9 cellular contexts compared by ENCODE assay signal in the genomic region with DNA sequence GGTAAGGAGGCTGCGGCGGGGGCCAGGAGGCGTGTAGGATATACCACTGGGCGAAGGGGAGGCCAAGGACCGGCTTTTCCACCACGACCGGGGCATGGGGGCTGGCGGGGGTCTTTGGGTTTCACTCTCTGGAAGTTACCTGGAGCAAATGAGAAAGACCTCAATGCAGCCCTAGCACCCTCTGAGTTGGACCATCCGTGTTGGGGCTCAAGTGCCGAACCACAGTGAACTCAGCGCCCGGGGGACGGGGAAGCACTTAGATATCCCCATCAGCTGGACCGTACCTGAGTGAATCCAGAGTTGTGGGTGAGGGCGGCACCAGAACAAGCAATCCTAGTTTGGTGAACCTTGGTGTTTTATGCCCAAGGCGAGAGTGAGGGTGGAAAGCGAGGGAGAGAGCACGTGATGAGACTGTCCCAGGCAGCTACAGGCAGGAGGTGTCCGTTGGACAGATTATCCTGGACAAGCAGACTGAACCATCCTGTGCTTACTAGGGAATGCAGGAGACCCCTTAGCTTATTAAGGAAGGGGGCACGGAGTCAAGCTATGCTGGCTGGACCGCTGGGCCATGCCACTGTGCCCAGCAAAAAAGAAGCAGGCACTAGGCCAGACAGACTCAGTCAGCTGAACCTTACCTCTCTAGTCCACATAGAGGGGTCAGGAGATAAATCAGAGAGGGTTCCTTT. TPM values are rescaled to one million over a fixed set of nuclear protein-coding genes. Genes with fewer than 3 reads are reported as not detected.
DNase-seq lines count a peak whose midpoint lies in the region; TF ChIP-seq lines count a peak whose summit lies in the region.
"Had no signal": no experiment of that assay in that cellular context is flagged by ENCODE, and none has a peak within 500 bp of the region (broad histone marks: within the 10 kb centered on the region; RNA-seq: fewer than 3 reads in every experiment).

No MANE protein-coding gene starts in this region.

- no peaks in the 10 kb centered on the region for H3K27me3 Mint-ChIP-seq in activated CD4-positive, alpha-beta T cell treated with anti-CD3 and anti-CD28 coated beads, Interleukin-2, amount 10 ng/mL, durations not matched to agents 7 days and 5 days

- in situ Hi-C loops in astrocyte of the spinal cord (cut with HindIII; ENCODE audit: low sequenced_read_pairs): no loop called here

- TF ChIP-seq RAD21 in liver (IDR thresholded peaks at IDR 0.05): no peak

- peak overlapping the region; percentile 55 to 91 for H3K9ac ChIP-seq in liver (ENCODE audit: low read depth in 1 of 2, low read length in 2 of 2)

- peak overlapping the region; percentile 94 for H3K27ac Mint-ChIP-seq in activated CD4-positive, alpha-beta T cell treated with anti-CD3 and anti-CD28 coated beads, Interleukin-2, amount 10 ng/mL, durations not matched to agents 7 days and 5 days

- 9% methylated on average over 21 of the region's 21 CpGs for WGBS in liver
- 8% methylated on average over 21 of the region's 21 CpGs for WGBS in thymus

- peaks cover 35% of the 10 kb centered on the region for H3K4me1 Mint-ChIP-seq in activated CD4-positive, alpha-beta T cell treated with anti-CD3 and anti-CD28 coated beads, Interleukin-2, amount 10 ng/mL, durations not matched to agents 7 days and 5 days

- CTCF ChIA-PET in activated CD4-positive, alpha-beta T cell treated with anti-CD3 and anti-CD28 coated beads, Interleukin-2, amount 10 ng/mL, durations not matched to agents 7 days and 5 days (lab: Charles Lee): interaction anchor here (0.6 to 2.0 kb wide), 5 partner anchors 11 to 23 kb away, joined by 3 to 8 read pairs (median 4); no protein-coding TSS in a partner anchor

- H3K27ac ChIP-seq in liver (ENCODE audit: low read depth in 1 of 2, low read length in 2 of 2): peak overlapping the region; percentile 78 to 79
- H3K27ac ChIP-seq in thymus (ENCODE audit: low read depth): peak overlapping the region; percentile 32

- H3K9me3 ChIP-seq in liver (ENCODE audit: control insufficient read depth in 4 of 4, low read length in 3 of 4) (no peaks in the 10 kb centered on the region), thymus (ENCODE audit: control insufficient read depth) (no peaks in the 10 kb centered on the region)

- peaks cover 26% of the 10 kb centered on the region for H3K36me3 Mint-ChIP-seq in activated CD4-positive, alpha-beta T cell treated with anti-CD3 and anti-CD28 coated beads, Interleukin-2, amount 10 ng/mL, durations not matched to agents 7 days and 5 days (ENCODE audit: low read depth)

- POLR2A ChIA-PET in activated CD4-positive, alpha-beta T cell treated with anti-CD3 and anti-CD28 coated beads, Interleukin-2, amount 10 ng/mL, durations not matched to agents 7 days and 5 days (lab: Charles Lee): interaction anchor here (0.5 to 0.8 kb wide), 4 partner anchors 56 to 1125 kb away, joined by 3 to 5 read pairs (median 4); a partner anchor contains a TSS

- peak overlapping the region; percentile 99 for H3K4me3 Mint-ChIP-seq in activated CD4-positive, alpha-beta T cell treated with anti-CD3 and anti-CD28 coated beads, Interleukin-2, amount 10 ng/mL, durations not matched to agents 7 days and 5 days

- no peaks in the 10 kb centered on the region for H3K9me3 Mint-ChIP-seq in activated CD4-positive, alpha-beta T cell treated with anti-CD3 and anti-CD28 coated beads, Interleukin-2, amount 10 ng/mL, durations not matched to agents 7 days and 5 days

- peaks cover 0 to 12% (median 6%) of the 10 kb centered on the region in 4 donors for H3K36me3 ChIP-seq in liver (ENCODE audit: control insufficient read depth in 4 of 4, insufficient read depth in 3 of 4, low read depth in 1 of 4, low read length in 3 of 4)
- peaks cover 19% of the 10 kb centered on the region for H3K36me3 ChIP-seq in thymus (ENCODE audit: control insufficient read depth, insufficient read depth)

- H3K4me3 ChIP-seq in astrocyte of the spinal cord (ENCODE audit: low read depth, low read length) (peak overlapping the region; percentile 96), liver (ENCODE audit: low read depth in 1 of 3, low read length in 3 of 3) (peak overlapping the region; percentile 64 to 98 (median 93)), thymus (ENCODE audit: low read length) (peak overlapping the region; percentile 74)

- H3K27me3 ChIP-seq in liver (ENCODE audit: control insufficient read depth in 4 of 4, insufficient read depth in 4 of 4, low read length in 3 of 4) (no peaks in the 10 kb centered on the region), thymus (ENCODE audit: control insufficient read depth, insufficient read depth) (no peaks in the 10 kb centered on the region)

- no peak for DNase-seq in activated CD4-positive, alpha-beta T cell treated with anti-CD3 and anti-CD28 coated beads, Interleukin-2, amount 10 ng/mL, durations not matched to agents 7 days and 5 days
- no peak for DNase-seq in activated CD4-positive, alpha-beta T cell treated with anti-CD3 and anti-CD28 coated beads for 48 hours
- DNase-seq in astrocyte of the spinal cord (ENCODE audit: low read depth, low spot score) (no peak), mucosa of gallbladder (ENCODE audit: low spot score) (no peak)
- DNase-seq in activated CD4-positive, CD25-positive, alpha-beta regulatory T cell (lab: John Stamatoyannopoulos, UW): no peak
- DNase-seq in activated effector memory CD4-positive, alpha-beta T cell treated with Interleukin-2 at 50 U/mL for 16 hours: no peak

- no peak for TF ChIP-seq CTCF in astrocyte of the spinal cord (IDR thresholded peaks at IDR 0.05; ENCODE audit: low read depth, low read length)
- TF ChIP-seq CTCF in liver (IDR thresholded peaks at IDR 0.05; ENCODE audit: low read depth, low read length, missing input control): no peak

- H3K4me1 ChIP-seq in liver (ENCODE audit: control insufficient read depth in 4 of 4, insufficient read depth in 4 of 4, low read length in 3 of 4) (peaks cover 6 to 32% (median 26%) of the 10 kb centered on the region in 4 donors), thymus (ENCODE audit: control insufficient read depth, insufficient read depth, low read length) (peaks cover 17% of the 10 kb centered on the region)

TF ChIP-seq in liver, 16 proteins besides CTCF, POLR2A, EP300 and RAD21:
- TF ChIP-seq HNF4G (IDR thresholded peaks at IDR 0.05): no peak
- TF ChIP-seq YY1 (IDR thresholded peaks at IDR 0.05): peak; percentile 57

RNA-seq across cellular contexts. Expression of a gene that starts 0.5 kb away (rescaled TPM):
- 10 to 100 TPM; 67.2 to 68.3 TPM for total RNA-seq in activated CD4-positive, alpha-beta T cell treated with anti-CD3 and anti-CD28 coated beads, Interleukin-2, amount 10 ng/mL, durations not matched to agents 7 days and 5 days
- total RNA-seq in liver (10 to 100 TPM; 23.4 to 31.0 TPM), mucosa of gallbladder (64.8 TPM)
- polyA plus RNA-seq in liver (10 to 100 TPM; 22.8 to 44.1 TPM), thymus (50.0 TPM)

RNA-seq across cellular contexts. Expression of a gene that starts 3.3 kb away (rescaled TPM):
- total RNA-seq in activated CD4-positive, alpha-beta T cell treated with anti-CD3 and anti-CD28 coated beads, Interleukin-2, amount 10 ng/mL, durations not matched to agents 7 days and 5 days: 100 to 1,000 TPM; 222 to 226 TPM
- total RNA-seq in liver: 10 to 100 TPM; 69.3 to 84.3 TPM
- 100 to 1,000 TPM; 106 to 169 TPM for polyA plus RNA-seq in liver
- polyA plus RNA-seq in thymus: 290 TPM
- total RNA-seq in mucosa of gallbladder: 172 TPM

RNA-seq across cellular contexts. Expression of a gene that starts 13.8 kb away (rescaled TPM):
- not detected for total RNA-seq in activated CD4-positive, alpha-beta T cell treated with anti-CD3 and anti-CD28 coated beads, Interleukin-2, amount 10 ng/mL, durations not matched to agents 7 days and 5 days
- total RNA-seq in liver (not detected), mucosa of gallbladder (not detected)
- polyA plus RNA-seq in liver (not detected), thymus (0.46 TPM)
- total RNA-seq: subcutaneous adipose tissue had no signal

RNA-seq across cellular contexts. Expression of a gene that starts 14.1 kb away (rescaled TPM):
- total RNA-seq in activated CD4-positive, alpha-beta T cell treated with anti-CD3 and anti-CD28 coated beads, Interleukin-2, amount 10 ng/mL, durations not matched to agents 7 days and 5 days: 10 to 100 TPM; 80.5 to 90.7 TPM
- total RNA-seq in liver (10 to 100 TPM; 19.6 to 22.2 TPM), mucosa of gallbladder (65.5 TPM)
- polyA plus RNA-seq in liver (10 to 100 TPM in 1 of 2 donors, 1 to 10 TPM in 1; 6.3 to 12.1 TPM), thymus (28.3 TPM)

RNA-seq across cellular contexts. Expression of a gene that starts 37.5 kb away (rescaled TPM):
- total RNA-seq in activated CD4-positive, alpha-beta T cell treated with anti-CD3 and anti-CD28 coated beads, Interleukin-2, amount 10 ng/mL, durations not matched to agents 7 days and 5 days: 10 to 100 TPM; 13.9 to 14.0 TPM
- total RNA-seq in liver (10 to 100 TPM; 11.3 to 36.4 TPM), mucosa of gallbladder (128 TPM)
- polyA plus RNA-seq in liver (10 to 100 TPM; 12.9 to 17.0 TPM), thymus (36.4 TPM)
